Comparison of ENCODE assay signal across 24 cellular contexts in the genomic region with DNA sequence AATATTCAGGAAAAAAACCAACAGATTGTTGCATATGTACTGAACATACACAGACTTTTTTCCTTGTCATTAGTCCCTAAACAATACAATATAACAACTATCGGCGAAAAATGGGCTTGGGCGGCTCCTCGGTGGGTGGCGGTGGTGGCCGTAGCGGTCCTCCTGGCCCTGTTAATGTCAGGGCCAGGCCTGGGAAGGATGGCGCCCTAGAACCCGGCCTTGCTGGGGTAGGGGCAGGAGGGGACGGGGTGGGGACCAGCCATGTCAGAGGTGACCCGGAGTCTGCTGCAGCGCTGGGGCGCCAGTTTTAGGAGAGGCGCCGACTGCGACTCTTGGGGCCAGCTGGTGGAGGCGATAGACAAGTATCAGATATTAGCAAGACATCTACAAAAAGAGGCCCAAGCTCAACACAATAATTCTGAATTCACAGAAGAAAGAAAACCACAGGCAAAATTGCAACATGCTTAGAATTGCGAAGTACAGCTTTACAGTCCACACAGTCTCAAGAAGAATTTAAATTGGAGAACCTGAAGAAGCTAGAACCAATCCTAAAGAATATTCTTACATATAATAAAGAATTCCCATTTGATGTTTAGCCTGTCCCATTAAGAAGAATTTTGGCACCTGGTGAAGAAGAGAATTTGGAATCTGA. TPM values are rescaled to one million over a fixed set of nuclear protein-coding genes. Genes with fewer than 3 reads are reported as not detected.
DNase-seq lines count a peak whose midpoint lies in the region; ATAC-seq, FAIRE-seq and TF ChIP-seq lines count a peak whose summit lies in the region.
"Had no signal": no experiment of that assay in that cellular context is flagged by ENCODE, and none has a peak within 500 bp of the region (broad histone marks: within the 10 kb centered on the region; RNA-seq: fewer than 3 reads in every experiment).

No MANE protein-coding gene starts in this region.

- H3K23ac ChIP-seq in trophoblast cell (ENCODE audit: low read length) = no peak overlapping the region

- H3K4me1 ChIP-seq in adipocyte (ENCODE audit: control insufficient read depth, insufficient read depth, low read length) (peaks cover 74% of the 10 kb centered on the region), trophoblast cell (ENCODE audit: control insufficient read depth in 1 of 2, insufficient read depth in 2 of 2, low read length in 2 of 2) (no peaks in the 10 kb centered on the region), left lung (peaks cover 10 to 38% of the 10 kb centered on the region in 2 donors)

- no peak for TF ChIP-seq CTCF in left lung (IDR thresholded peaks at IDR 0.05)

- intact Hi-C loops in left lung (cut with DNase I) = no loop called here

- H3K4me3 ChIP-seq in adipocyte (ENCODE audit: low read length) = no peak overlapping the region
- no peak overlapping the region for H3K4me3 ChIP-seq in trophoblast cell (ENCODE audit: low read depth, low read length)
- no peak overlapping the region for H3K4me3 ChIP-seq in left lung
- H3K4me3 ChIP-seq: GM12878, GM23248 had no signal

- H4K91ac ChIP-seq in trophoblast cell (ENCODE audit: low read depth, low read length) = no peak overlapping the region

- no peak overlapping the region for H2BK5ac ChIP-seq in trophoblast cell (ENCODE audit: low read depth, low read length, poor library complexity)

- H3K27ac ChIP-seq in trophoblast cell (ENCODE audit: low read depth, low read length) = no peak overlapping the region
- no peak overlapping the region for H3K27ac ChIP-seq in left lung

- H4K8ac ChIP-seq in trophoblast cell (ENCODE audit: low read depth, low read length) = no peak overlapping the region

- H3K4me2 ChIP-seq in trophoblast cell (ENCODE audit: low read length) = no peak overlapping the region

- H3K36me3 ChIP-seq in adipocyte (ENCODE audit: control insufficient read depth, insufficient read depth, low read length, severe bottlenecking) (no peaks in the 10 kb centered on the region), trophoblast cell (ENCODE audit: control insufficient read depth in 1 of 2, insufficient read depth in 2 of 2, low read length in 2 of 2) (no peaks in the 10 kb centered on the region), left lung (no peaks in the 10 kb centered on the region)
- H3K36me3 ChIP-seq: BE2C had no signal

- H3K14ac ChIP-seq in trophoblast cell (ENCODE audit: low read length) = no peak overlapping the region

- no peak for ATAC-seq in left lung
- no peak for ATAC-seq in GM21447 (IDR thresholded peaks at IDR 0.05; ENCODE audit: unreplicated experiment)
- ATAC-seq: GM12878 had no signal

- H3K4ac ChIP-seq in trophoblast cell (ENCODE audit: low read depth, low read length) = peak overlapping the region; percentile 40

- peaks cover 2% of the 10 kb centered on the region for H3K79me2 ChIP-seq in trophoblast cell (ENCODE audit: control insufficient read depth, insufficient read depth, low read length, poor library complexity)

- no peak overlapping the region for H3K18ac ChIP-seq in trophoblast cell (ENCODE audit: low read length)

- no peak overlapping the region for H2BK12ac ChIP-seq in trophoblast cell (ENCODE audit: low read length)

- no peak for TF ChIP-seq POLR2A in H54 (IDR thresholded peaks at IDR 0.05; ENCODE audit: low read depth, low read length)

- no peak overlapping the region for H2AFZ ChIP-seq in trophoblast cell (ENCODE audit: insufficient read depth, low read length, poor library complexity)
- H2AFZ ChIP-seq: GM23248 had no signal

- H4K12ac ChIP-seq in trophoblast cell (ENCODE audit: low read depth, low read length) = no peak overlapping the region

- no peaks in the 10 kb centered on the region for H3K9me3 ChIP-seq in adipocyte (ENCODE audit: control insufficient read depth, low read length)
- no peaks in the 10 kb centered on the region for H3K9me3 ChIP-seq in trophoblast cell (ENCODE audit: insufficient read depth, low read depth, low read length)
- no peaks in the 10 kb centered on the region for H3K9me3 ChIP-seq in left lung
- H3K9me3 ChIP-seq: BE2C had no signal

- peak; percentile 53 for FAIRE-seq in H54 (lab: Jason Lieb, UNC)
- FAIRE-seq: GM12878, GM19239, HTR-8/SVneo had no signal

- no peaks in the 10 kb centered on the region for H3K79me1 ChIP-seq in trophoblast cell (ENCODE audit: low read length)

- H3K9ac ChIP-seq in adipocyte (ENCODE audit: low read length) (no peak overlapping the region), trophoblast cell (ENCODE audit: low read length) (no peak overlapping the region)
- H3K9ac ChIP-seq: GM23248 had no signal

- no CpG with 5 or more reads among the region's 18 CpGs for WGBS in trophoblast cell (ENCODE audit: extremely low coverage, insufficient coverage, insufficient read length)

- DNase-seq in H54 (ENCODE audit: insufficient read length, low spot score) (no peak), adipocyte (ENCODE audit: low read depth) (peak; percentile 36), fibroblast of peridontal ligament (ENCODE audit: extremely low read depth) (peak; percentile 45), trophoblast cell (no peak), left lung (no peak), hippocampal formation (lab: John Stamatoyannopoulos, UW) (no peak), T-helper 2 cell (no peak)
- DNase-seq: 8988T; BE2C; C1 segment of cervical spinal cord; CD4-positive, CD25-positive, alpha-beta regulatory T cell; CD8-positive, alpha-beta memory T cell; COR-L47; DMS 273 treated with DMSO at 0.1 percent for 48 hours; DMS53; DND-41; EL; GM23248; HCEC 1CT; IMR-90 had no signal

- no peak overlapping the region for H2BK120ac ChIP-seq in trophoblast cell (ENCODE audit: insufficient read depth, low read length, poor library complexity)

- H3K27me3 ChIP-seq in adipocyte (replicated peaks; ENCODE audit: control insufficient read depth, insufficient read depth, low read length) = no peaks in the 10 kb centered on the region
- no peaks in the 10 kb centered on the region for H3K27me3 ChIP-seq in trophoblast cell (ENCODE audit: insufficient read depth, low read length)
- no peaks in the 10 kb centered on the region for H3K27me3 ChIP-seq in left lung
- H3K27me3 ChIP-seq: BE2C had no signal

- H2AK5ac ChIP-seq in trophoblast cell (ENCODE audit: low read length) = no peak overlapping the region

RNA-seq across cellular contexts. Expression of gene ROCK2, which starts 36.5 kb away (rescaled TPM):
- 36.9 and 37.0 TPM in 2 replicates for polyA plus RNA-seq in trophoblast cell (2013)
- 10 to 100 TPM; 49.4 to 59.0 TPM for total RNA-seq in left lung

Comparison
In these comparisons a context has a peak if more than half of its experiments do, and no peak if none do; other contexts are left out.
1. DNase-seq: peak in adipocyte (single experiment) and fibroblast of peridontal ligament (single experiment); none in H54 (single experiment), trophoblast cell (0 of 2), left lung (0 of 2), hippocampal formation (0 of 2) and T-helper 2 cell (0 of 5).